31 cellular contexts compared by ENCODE assay signal in the genomic region with DNA sequence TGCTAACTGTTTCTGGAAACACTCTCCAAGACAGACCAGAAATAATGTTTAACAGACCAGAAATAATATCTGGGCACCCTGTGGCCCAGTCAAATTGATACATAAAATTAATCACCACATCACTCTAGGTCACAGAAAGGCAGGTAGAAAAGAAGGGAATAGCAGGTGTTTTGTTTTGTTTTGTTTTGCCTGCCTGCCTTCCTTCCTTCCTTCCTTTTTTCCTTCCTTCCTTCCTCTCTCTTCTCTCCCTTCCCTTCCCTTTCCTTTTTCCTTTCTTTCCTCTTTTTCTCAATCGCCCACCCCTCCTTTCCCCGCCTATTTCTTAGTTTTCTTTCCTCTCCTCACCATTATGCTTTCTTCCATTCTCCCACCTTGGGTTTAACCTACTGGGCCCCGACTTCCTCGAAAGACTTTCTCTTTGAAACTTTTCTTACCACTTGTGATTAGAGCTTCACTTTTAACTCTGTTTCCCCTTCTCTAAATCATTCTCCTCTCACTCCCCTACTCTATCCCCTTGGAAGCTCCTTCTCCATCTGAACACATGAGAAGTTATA.
"Had no signal": no experiment of that assay in that cellular context is flagged by ENCODE, and none has a peak within 500 bp of the region (broad histone marks: within the 10 kb centered on the region; RNA-seq: fewer than 3 reads in every experiment).

No MANE protein-coding gene starts in this region.

- H3K36me3 Mint-ChIP-seq: activated naive CD8-positive, alpha-beta T cell had no signal

- H3K27ac ChIP-seq: body of pancreas, cardiac muscle cell, colonic mucosa, esophagus muscularis mucosa, foreskin keratinocyte, gastroesophageal sphincter, heart right ventricle, hepatocyte, WERI-Rb-1 had no signal

- H3K4me3 ChIP-seq: body of pancreas, cardiac muscle cell, colonic mucosa, esophagus muscularis mucosa, gastroesophageal sphincter, heart right ventricle, hepatocyte had no signal

- H3K79me2 ChIP-seq: hepatocyte had no signal

- H3K36me3 ChIP-seq: cardiac muscle cell, colonic mucosa, esophagus muscularis mucosa, gastroesophageal sphincter, heart right ventricle, WERI-Rb-1 had no signal

- DNase-seq: activated B cell treated with CpG ODN at 0.5 μM for 24 hours; activated CD4-positive, alpha-beta T cell treated with anti-CD3 and anti-CD28 coated beads for 48 hours; activated CD4-positive, alpha-beta T cell treated with anti-CD3 and anti-CD28 coated beads, Interleukin-2, amount 50 U/mL, for 1 hour; activated CD4-positive, alpha-beta T cell treated with anti-CD3 and anti-CD28 coated beads, Interleukin-2, amount 50 U/mL, for 48 hours; activated CD8-positive, alpha-beta memory T cell treated with anti-CD3 and anti-CD28 coated beads for 24 hours; activated CD8-positive, alpha-beta T cell treated with anti-CD3 and anti-CD28 coated beads for 36 hours; activated effector memory CD4-positive, alpha-beta T cell treated with Interleukin-2 at 50 U/mL for 16 hours; activated gamma-delta T cell treated with Interleukin-2 at 50 U/mL for 16 hours; activated naive CD4-positive, alpha-beta T cell treated with anti-CD3 and anti-CD28 coated beads, Interleukin-2, amount 50 U/mL, for 16 hours; activated naive CD4-positive, alpha-beta T cell treated with Interleukin-2 at 50 U/mL for 16 hours; activated T-cell treated with anti-CD3 and anti-CD28 coated beads, Interleukin-2, amount 50 U/mL, for 4 hours; amniotic stem cell; anterior cingulate cortex; body of pancreas; central memory CD4-positive, alpha-beta T cell; cerebellar nuclear complex; colonic mucosa; effector CD8-positive, alpha-beta T cell; heart right ventricle; T-helper 17 cell; T1000; WERI-Rb-1 had no signal

- H3K4me3 Mint-ChIP-seq: activated B cell treated with CpG ODN at 0.5 μM for 24 hours; activated CD8-positive, alpha-beta T cell treated with anti-CD3 and anti-CD28 coated beads for 36 hours; activated naive CD8-positive, alpha-beta T cell; activated T-cell treated with anti-CD3 and anti-CD28 coated beads, Interleukin-2, amount 50 U/mL, for 4 hours; activated T-helper 17 cell treated with anti-CD3 and anti-CD28 coated beads, Interleukin-2, amount 50 U/mL, for 72 hours; T-helper 17 cell; T-helper 2 cell treated with Interferon-gamma antibody and Interleukin-4, amounts not matched to agents 5 μg/mL and 100 μg/mL, for 36 hours had no signal

- H3K4me1 ChIP-seq: body of pancreas, colonic mucosa, esophagus muscularis mucosa, gastroesophageal sphincter, heart right ventricle had no signal

- H3K27me3 ChIP-seq: body of pancreas, cardiac muscle cell, colonic mucosa, esophagus muscularis mucosa, foreskin keratinocyte, gastroesophageal sphincter, heart right ventricle, hepatocyte had no signal

- H3K4me1 Mint-ChIP-seq: activated B cell treated with CpG ODN at 0.5 μM for 24 hours; activated T-helper 17 cell treated with anti-CD3 and anti-CD28 coated beads, Interleukin-2, amount 50 U/mL, for 72 hours had no signal

- H3K9me3 Mint-ChIP-seq: activated B cell treated with CpG ODN at 0.5 μM for 24 hours; activated CD8-positive, alpha-beta T cell treated with anti-CD3 and anti-CD28 coated beads for 36 hours; activated T-cell treated with anti-CD3 and anti-CD28 coated beads, Interleukin-2, amount 50 U/mL, for 4 hours; activated T-helper 17 cell treated with anti-CD3 and anti-CD28 coated beads, Interleukin-2, amount 50 U/mL, for 72 hours; T-helper 2 cell treated with Interferon-gamma antibody and Interleukin-4, amounts not matched to agents 5 μg/mL and 100 μg/mL, for 36 hours had no signal

- H2AFZ ChIP-seq: hepatocyte had no signal

- H3K27me3 Mint-ChIP-seq: activated B cell treated with CpG ODN at 0.5 μM for 24 hours; activated CD8-positive, alpha-beta T cell treated with anti-CD3 and anti-CD28 coated beads for 36 hours; activated naive CD8-positive, alpha-beta T cell; activated T-helper 17 cell treated with anti-CD3 and anti-CD28 coated beads, Interleukin-2, amount 50 U/mL, for 72 hours; T-helper 17 cell had no signal

- H3K4me2 ChIP-seq: hepatocyte had no signal

- H3K9me3 ChIP-seq: body of pancreas, colonic mucosa, esophagus muscularis mucosa, gastroesophageal sphincter, heart right ventricle had no signal

- H3K27ac Mint-ChIP-seq: activated B cell treated with CpG ODN at 0.5 μM for 24 hours; activated CD8-positive, alpha-beta T cell treated with anti-CD3 and anti-CD28 coated beads for 36 hours; activated naive CD8-positive, alpha-beta T cell; activated T-helper 17 cell treated with anti-CD3 and anti-CD28 coated beads, Interleukin-2, amount 50 U/mL, for 72 hours; T-helper 17 cell; T-helper 2 cell treated with Interferon-gamma antibody and Interleukin-4, amounts not matched to agents 5 μg/mL and 100 μg/mL, for 36 hours had no signal

- ATAC-seq: activated CD4-positive, CD25-positive, alpha-beta regulatory T cell treated with anti-CD3 and anti-CD28 coated beads, Interleukin-2, amount 50 U/mL, for 24 hours; activated CD8-positive, alpha-beta T cell treated with anti-CD3 and anti-CD28 coated beads for 36 hours; activated T-cell treated with anti-CD3 and anti-CD28 coated beads, Interleukin-2, amount 50 U/mL, for 4 hours; activated T-helper 17 cell treated with anti-CD3 and anti-CD28 coated beads, Interleukin-2, amount 50 U/mL, for 72 hours; body of pancreas; foreskin keratinocyte; gastroesophageal sphincter; heart right ventricle; T-helper 17 cell had no signal
